2 cellular contexts compared by ENCODE assay signal in the genomic region with DNA sequence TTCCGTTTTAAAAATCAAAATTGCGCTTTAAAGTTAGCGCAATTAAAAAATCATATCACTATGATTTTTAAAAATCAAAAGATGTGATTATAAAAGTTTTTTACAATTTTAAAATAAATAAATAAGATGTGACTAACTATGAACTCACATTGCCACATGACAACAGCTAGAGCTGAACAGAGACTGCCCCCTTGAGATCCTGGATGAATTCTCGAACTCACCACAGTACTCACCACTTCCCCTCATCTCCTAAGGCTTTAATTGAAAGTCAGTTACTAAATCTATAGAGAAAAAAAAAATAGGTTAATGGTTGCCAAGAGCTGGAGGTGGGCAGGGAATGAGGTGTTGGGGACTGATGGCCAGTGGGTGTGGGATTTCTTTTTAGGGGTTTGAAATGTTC.
TF ChIP-seq lines count a peak whose summit lies in the region.

No MANE protein-coding gene starts in this region.

TF ChIP-seq in HCT116, 20 proteins besides CTCF, POLR2A, EP300 and RAD21 (continued from another document):
- TF ChIP-seq CBX3 (IDR thresholded peaks at IDR 0.05; ENCODE audit: low read depth) (no peak), POLR2AphosphoS5 (IDR thresholded peaks at IDR 0.05; ENCODE audit: low read depth, low read length) (no peak), JUND (IDR thresholded peaks at IDR 0.05) (no peak), EZH2phosphoT487 (IDR thresholded peaks at IDR 0.05; ENCODE audit: borderline replicate concordance) (no peak), FOSL1 (IDR thresholded peaks at IDR 0.05; ENCODE audit: low read depth) (no peak), ELF1 (IDR thresholded peaks at IDR 0.05; ENCODE audit: borderline replicate concordance, low read depth) (no peak), CEBPB (IDR thresholded peaks at IDR 0.05; ENCODE audit: low read depth) (no peak), ZNF274 (IDR thresholded peaks at IDR 0.05; ENCODE audit: low read depth, low read length) (no peak)
- TF ChIP-seq, protein P1, sequence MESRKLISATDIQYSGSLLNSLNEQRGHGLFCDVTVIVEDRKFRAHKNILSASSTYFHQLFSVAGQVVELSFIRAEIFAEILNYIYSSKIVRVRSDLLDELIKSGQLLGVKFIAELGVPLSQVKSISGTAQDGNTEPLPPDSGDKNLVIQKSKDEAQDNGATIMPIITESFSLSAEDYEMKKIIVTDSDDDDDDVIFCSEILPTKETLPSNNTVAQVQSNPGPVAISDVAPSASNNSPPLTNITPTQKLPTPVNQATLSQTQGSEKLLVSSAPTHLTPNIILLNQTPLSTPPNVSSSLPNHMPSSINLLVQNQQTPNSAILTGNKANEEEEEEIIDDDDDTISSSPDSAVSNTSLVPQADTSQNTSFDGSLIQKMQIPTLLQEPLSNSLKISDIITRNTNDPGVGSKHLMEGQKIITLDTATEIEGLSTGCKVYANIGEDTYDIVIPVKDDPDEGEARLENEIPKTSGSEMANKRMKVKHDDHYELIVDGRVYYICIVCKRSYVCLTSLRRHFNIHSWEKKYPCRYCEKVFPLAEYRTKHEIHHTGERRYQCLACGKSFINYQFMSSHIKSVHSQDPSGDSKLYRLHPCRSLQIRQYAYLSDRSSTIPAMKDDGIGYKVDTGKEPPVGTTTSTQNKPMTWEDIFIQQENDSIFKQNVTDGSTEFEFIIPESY (IDR thresholded peaks at IDR 0.05; ENCODE audit: extremely low read depth, insufficient replicate concordance, low read length), result no peak
- TF ChIP-seq, protein P2, sequence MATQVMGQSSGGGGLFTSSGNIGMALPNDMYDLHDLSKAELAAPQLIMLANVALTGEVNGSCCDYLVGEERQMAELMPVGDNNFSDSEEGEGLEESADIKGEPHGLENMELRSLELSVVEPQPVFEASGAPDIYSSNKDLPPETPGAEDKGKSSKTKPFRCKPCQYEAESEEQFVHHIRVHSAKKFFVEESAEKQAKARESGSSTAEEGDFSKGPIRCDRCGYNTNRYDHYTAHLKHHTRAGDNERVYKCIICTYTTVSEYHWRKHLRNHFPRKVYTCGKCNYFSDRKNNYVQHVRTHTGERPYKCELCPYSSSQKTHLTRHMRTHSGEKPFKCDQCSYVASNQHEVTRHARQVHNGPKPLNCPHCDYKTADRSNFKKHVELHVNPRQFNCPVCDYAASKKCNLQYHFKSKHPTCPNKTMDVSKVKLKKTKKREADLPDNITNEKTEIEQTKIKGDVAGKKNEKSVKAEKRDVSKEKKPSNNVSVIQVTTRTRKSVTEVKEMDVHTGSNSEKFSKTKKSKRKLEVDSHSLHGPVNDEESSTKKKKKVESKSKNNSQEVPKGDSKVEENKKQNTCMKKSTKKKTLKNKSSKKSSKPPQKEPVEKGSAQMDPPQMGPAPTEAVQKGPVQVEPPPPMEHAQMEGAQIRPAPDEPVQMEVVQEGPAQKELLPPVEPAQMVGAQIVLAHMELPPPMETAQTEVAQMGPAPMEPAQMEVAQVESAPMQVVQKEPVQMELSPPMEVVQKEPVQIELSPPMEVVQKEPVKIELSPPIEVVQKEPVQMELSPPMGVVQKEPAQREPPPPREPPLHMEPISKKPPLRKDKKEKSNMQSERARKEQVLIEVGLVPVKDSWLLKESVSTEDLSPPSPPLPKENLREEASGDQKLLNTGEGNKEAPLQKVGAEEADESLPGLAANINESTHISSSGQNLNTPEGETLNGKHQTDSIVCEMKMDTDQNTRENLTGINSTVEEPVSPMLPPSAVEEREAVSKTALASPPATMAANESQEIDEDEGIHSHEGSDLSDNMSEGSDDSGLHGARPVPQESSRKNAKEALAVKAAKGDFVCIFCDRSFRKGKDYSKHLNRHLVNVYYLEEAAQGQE (IDR thresholded peaks at IDR 0.05; ENCODE audit: low read depth), result no peak

TF ChIP-seq in HepG2, 621 proteins besides CTCF, POLR2A, EP300 and RAD21 (continued from another document):
- peak; percentile 56 for TF ChIP-seq STAG1 (CRISPR knock-in tag; IDR thresholded peaks at IDR 0.05)
TF ChIP-seq in HepG2: peak in this region for 1.
